ENCODE assay signal across 24 cellular contexts in the genomic region with DNA sequence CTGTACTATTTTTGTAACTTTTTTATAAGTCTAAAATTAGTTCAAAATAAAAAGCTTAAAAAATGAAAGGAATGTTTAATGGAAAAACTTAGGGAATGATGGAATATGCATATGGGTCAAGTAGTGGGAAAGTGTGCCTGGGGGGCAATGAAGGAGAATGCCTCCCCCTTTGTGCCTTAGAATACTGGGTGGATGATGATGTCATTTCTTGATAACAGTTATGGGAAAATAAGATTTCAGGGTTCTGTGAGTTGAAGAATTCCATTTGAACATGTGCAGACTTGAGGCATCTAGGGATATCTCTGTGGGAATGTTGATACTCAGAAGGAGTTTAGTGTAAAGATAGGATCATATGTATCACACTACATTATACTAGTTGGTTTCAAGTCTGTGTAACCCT. TPM values are rescaled to one million over a fixed set of nuclear protein-coding genes. Genes with fewer than 3 reads are reported as not detected.
A peak's percentile ranks its signal among the peaks of the same experiment; 100 is the strongest.
DNase-seq lines count a peak whose midpoint lies in the region; ATAC-seq, FAIRE-seq and TF ChIP-seq lines count a peak whose summit lies in the region.
"Had no signal": no experiment of that assay in that cellular context is flagged by ENCODE, and none has a peak within 500 bp of the region (broad histone marks: within the 10 kb centered on the region; RNA-seq: fewer than 3 reads in every experiment).

No MANE protein-coding gene starts in this region.

- peak; percentile 7 for FAIRE-seq in A549 (lab: Jason Lieb, UNC)
- FAIRE-seq: GM18507 had no signal

- DNase-seq in A549 (ENCODE audit: low read depth in 1 of 2, low spot score in 1 of 2) (no peak), NCI-H226 (peak; percentile 67), fibroblast of the aortic adventitia (ENCODE audit: low read depth) (peak; percentile 49), foreskin fibroblast (no peak), left lobe of liver (ENCODE audit: low spot score) (no peak), NCI-H1092 (lab: John Stamatoyannopoulos, UW) (no peak)
- DNase-seq: 8988T; Calu3; DMS79 treated with DMSO at 0.1 percent for 48 hours; KG1; MG63; NCI-H2029; NCI-H446 treated with DMSO at 0.1 percent for 48 hours; NCI-H526; NCI-H82; NK-92 treated with Interleukin-12 subunit alpha and Interleukin-12 subunit beta, amount 100 ng/mL, for 24 hours; PC-3; SJCRH30 had no signal

- no peak overlapping the region for H3K4me3 ChIP-seq in A549
- no peak overlapping the region for H3K4me3 ChIP-seq in fibroblast of the aortic adventitia (ENCODE audit: low read depth, low read length)
- H3K4me3 ChIP-seq in foreskin fibroblast (ENCODE audit: low read depth in 1 of 2, low read length in 2 of 2): no peak overlapping the region
- H3K4me3 ChIP-seq: MG63, SJCRH30 had no signal

- no peaks in the 10 kb centered on the region for H3K9me3 ChIP-seq in A549
- H3K9me3 ChIP-seq: MG63, SJCRH30 had no signal

- H3K27ac ChIP-seq in A549: no peak overlapping the region
- H3K27ac ChIP-seq: SJCRH30 had no signal

- ATAC-seq in A549 (no peak), left lobe of liver (no peak)
- ATAC-seq: PC-3, Right ventricle myocardium inferior, SK-N-SH treated with all-trans-retinoic acid at 6 μM for 48 hours had no signal

- TF ChIP-seq EP300 in A549 (IDR thresholded peaks at IDR 0.05): no peak

- POLR2A ChIA-PET in A549 (lab: Yijun Ruan, JAX): no interaction called here

- no peak overlapping the region for H3K4me2 ChIP-seq in A549

- H3K4me1 ChIP-seq in A549: no peaks in the 10 kb centered on the region
- H3K4me1 ChIP-seq: SJCRH30 had no signal

- CTCF ChIA-PET in A549 (lab: Yijun Ruan, JAX): interaction anchor here (0.6 kb wide), 1 partner anchor 172 kb away, joined by 3 read pairs; no protein-coding TSS in a partner anchor

- no peak for TF ChIP-seq CTCF in A549 (IDR thresholded peaks at IDR 0.05)
- TF ChIP-seq CTCF in fibroblast of the aortic adventitia (IDR thresholded peaks at IDR 0.05; ENCODE audit: insufficient read depth, low read length): no peak
- no peak for TF ChIP-seq CTCF in foreskin fibroblast (IDR thresholded peaks at IDR 0.05; ENCODE audit: low read depth, low read length)

- TF ChIP-seq POLR2A in A549 (IDR thresholded peaks at IDR 0.05; ENCODE audit: low read length): no peak

- no peak for TF ChIP-seq RAD21 in A549 (conservative IDR thresholded peaks at IDR 0.05 in 1 of 2, IDR thresholded peaks at IDR 0.05 in 1 of 2)

TF ChIP-seq in A549, 52 proteins besides CTCF, POLR2A, EP300 and RAD21:
- no peak for TF ChIP-seq NR3C1 (IDR thresholded peaks at IDR 0.05)
- no peak for TF ChIP-seq FOSL2 (IDR thresholded peaks at IDR 0.05)
- no peak for TF ChIP-seq FOSL2 (CRISPR knock-in tag; IDR thresholded peaks at IDR 0.05)
- no peak for TF ChIP-seq FOSB (CRISPR knock-in tag; IDR thresholded peaks at IDR 0.05)
- no peak for TF ChIP-seq CBX2 (IDR thresholded peaks at IDR 0.05; ENCODE audit: borderline replicate concordance, low read depth)
- no peak for TF ChIP-seq HOXB5 (CRISPR knock-in tag; IDR thresholded peaks at IDR 0.05)

RNA-seq across cellular contexts. Expression of a gene that starts 13.8 kb away (rescaled TPM):
- polyA plus RNA-seq in A549 (2011; rRNA removed) (0.26 and 0.38 TPM in 2 replicates), A549 (2017; fragmentation: RNase III; extraction: RNeasy Plus Mini Kit Qiagen cat#74134 plus additional on column Dnase treatment) (0.10 to 0.16 TPM (median 0.12 TPM) in 3 replicates)
- 0.09 and 0.12 TPM in 2 replicates for polyA plus RNA-seq in A549 (2012; cell fraction: cytosol; rRNA removed)
- polyA plus RNA-seq in A549 (2012; cell fraction: nucleus; rRNA removed): 0.06 and 0.07 TPM in 2 replicates
- 0.19 and 0.29 TPM in 2 replicates for polyA minus RNA-seq in A549 (2011; rRNA and poly(A)+ RNA removed)
- total RNA-seq in fibroblast of the aortic adventitia (ENCODE audit: low replicate concordance) (0.09 and 0.49 TPM in 2 replicates), left lobe of liver (not detected)
- total RNA-seq: Calu3, HT1080, Right ventricle myocardium inferior, SJCRH30 had no signal

RNA-seq across cellular contexts. Expression of a gene that starts 13.9 kb away (rescaled TPM):
- 8.1 and 11.3 TPM in 2 replicates for polyA plus RNA-seq in A549 (2011; rRNA removed)
- polyA plus RNA-seq in A549 (2012; cell fraction: cytosol; rRNA removed): 3.2 TPM in 2 replicates
- 1.7 and 2.0 TPM in 2 replicates for polyA plus RNA-seq in A549 (2012; cell fraction: nucleus; rRNA removed)
- polyA plus RNA-seq in A549 (2017; fragmentation: RNase III; extraction: RNeasy Plus Mini Kit Qiagen cat#74134 plus additional on column Dnase treatment): 5.2 to 6.3 TPM (median 6.0 TPM) in 3 replicates
- 6.7 and 10.0 TPM in 2 replicates for polyA minus RNA-seq in A549 (2011; rRNA and poly(A)+ RNA removed)
- 8.7 and 13.0 TPM in 2 replicates for total RNA-seq in fibroblast of the aortic adventitia (ENCODE audit: low replicate concordance)
- total RNA-seq in left lobe of liver: 25.8 TPM

RNA-seq across cellular contexts. Expression of a gene that starts 25.2 kb away (rescaled TPM):
- polyA plus RNA-seq in A549 (2011; rRNA removed) (0.56 and 0.74 TPM in 2 replicates), A549 (2017; fragmentation: RNase III; extraction: RNeasy Plus Mini Kit Qiagen cat#74134 plus additional on column Dnase treatment) (0.13 to 0.28 TPM (median 0.27 TPM) in 3 replicates)
- 0.15 and 0.26 TPM in 2 replicates for polyA plus RNA-seq in A549 (2012; cell fraction: cytosol; rRNA removed)
- 0.56 and 0.61 TPM in 2 replicates for polyA plus RNA-seq in A549 (2012; cell fraction: nucleus; rRNA removed)
- polyA minus RNA-seq in A549 (2011; rRNA and poly(A)+ RNA removed): 0.08 and 0.24 TPM in 2 replicates
- total RNA-seq in fibroblast of the aortic adventitia (ENCODE audit: low replicate concordance) (0.27 and 0.41 TPM in 2 replicates), left lobe of liver (38.1 TPM)
- total RNA-seq: HT1080, RPMI7951, SJCRH30 had no signal

RNA-seq across cellular contexts. Expression of a gene that starts 46.6 kb away (rescaled TPM):
- polyA plus RNA-seq in A549 (2011; rRNA removed) (1.2 and 1.7 TPM in 2 replicates), A549 (2017; fragmentation: RNase III; extraction: RNeasy Plus Mini Kit Qiagen cat#74134 plus additional on column Dnase treatment) (2.3 to 2.8 TPM (median 2.7 TPM) in 3 replicates)
- 4.9 and 5.6 TPM in 2 replicates for polyA plus RNA-seq in A549 (2012; cell fraction: cytosol; rRNA removed)
- 3.3 and 4.5 TPM in 2 replicates for polyA plus RNA-seq in A549 (2012; cell fraction: nucleus; rRNA removed)
- 0.29 and 0.88 TPM in 2 replicates for polyA minus RNA-seq in A549 (2011; rRNA and poly(A)+ RNA removed)
- total RNA-seq in fibroblast of the aortic adventitia (ENCODE audit: low replicate concordance) (0.45 and 0.49 TPM in 2 replicates), left lobe of liver (3.1 TPM)
- total RNA-seq: H4, SJCRH30 had no signal

RNA-seq across cellular contexts. Expression of a gene that starts 49.1 kb away (rescaled TPM):
- polyA plus RNA-seq in A549 (2011; rRNA removed) (2.1 and 2.2 TPM in 2 replicates), A549 (2017; fragmentation: RNase III; extraction: RNeasy Plus Mini Kit Qiagen cat#74134 plus additional on column Dnase treatment) (3.3 to 4.1 TPM (median 3.9 TPM) in 3 replicates)
- 4.9 and 5.9 TPM in 2 replicates for polyA plus RNA-seq in A549 (2012; cell fraction: cytosol; rRNA removed)
- 14.3 and 15.9 TPM in 2 replicates for polyA plus RNA-seq in A549 (2012; cell fraction: nucleus; rRNA removed)
- 1.4 and 1.6 TPM in 2 replicates for polyA minus RNA-seq in A549 (2011; rRNA and poly(A)+ RNA removed)
- total RNA-seq in fibroblast of the aortic adventitia (ENCODE audit: low replicate concordance) (10.6 and 22.1 TPM in 2 replicates), left lobe of liver (1.1 TPM)

Comparison
In these comparisons a context has a peak if more than half of its experiments do, and no peak if none do; other contexts are left out.
1. DNase-seq: peak in NCI-H226 (single experiment) and fibroblast of the aortic adventitia (single experiment); none in A549 (0 of 2), foreskin fibroblast (0 of 2), left lobe of liver (single experiment) and NCI-H1092 (single experiment).
2. RNA of a gene that starts 25.2 kb away (total RNA-seq): 38.1 TPM in left lobe of liver (single experiment); 0.27 to 0.41 TPM in fibroblast of the aortic adventitia; every median in the first group is over 10 times any median in the second.